Comparison of ENCODE assay signal across 23 cellular contexts in the genomic region with DNA sequence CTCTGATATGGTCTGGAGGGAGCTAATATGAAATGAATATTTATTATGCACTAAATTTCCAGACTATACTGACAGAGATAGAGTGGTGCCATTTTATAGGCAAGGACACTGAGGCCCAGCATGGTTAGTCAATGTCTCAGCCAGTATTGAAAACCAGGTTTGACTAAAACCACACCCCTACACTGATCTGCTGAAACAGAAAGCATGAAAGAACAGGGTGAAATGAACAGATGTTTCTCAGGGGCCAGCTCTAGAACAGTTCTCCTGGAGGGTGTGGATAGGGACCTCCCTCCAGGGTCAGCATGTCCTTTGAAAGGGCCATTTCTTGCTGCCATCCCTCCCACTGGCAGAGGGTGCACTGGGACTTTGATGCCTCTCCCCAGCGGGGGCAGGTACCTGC.
DNase-seq lines count a peak whose midpoint lies in the region; ATAC-seq and TF ChIP-seq lines count a peak whose summit lies in the region.
"Had no signal": no experiment of that assay in that cellular context is flagged by ENCODE, and none has a peak within 500 bp of the region (broad histone marks: within the 10 kb centered on the region; RNA-seq: fewer than 3 reads in every experiment).

No MANE protein-coding gene starts in this region.

- ATAC-seq in GM18868 (IDR thresholded peaks at IDR 0.05; ENCODE audit: unreplicated experiment) (peak; percentile 46), GM21390 (IDR thresholded peaks at IDR 0.05; ENCODE audit: unreplicated experiment) (peak; percentile 85), HG02798 (IDR thresholded peaks at IDR 0.05; ENCODE audit: poor library complexity, unreplicated experiment) (peak; percentile 76), mucosa of descending colon (no peak)
- ATAC-seq: activated CD8-positive, alpha-beta T cell treated with anti-CD3 and anti-CD28 coated beads for 36 hours; lower lobe of right lung; right lobe of liver had no signal

- no peaks in the 10 kb centered on the region for H4K20me1 ChIP-seq in MM.1S (ENCODE audit: insufficient read depth, low read length)
- H4K20me1 ChIP-seq: BLaER1 treated with 17β-estradiol and CSF1 and Interleukin-3, amounts not matched to agents 10 nM and 100 nM had no signal

- H3K27me3 ChIP-seq in MM.1S (replicated peaks; ENCODE audit: insufficient read depth, low read length) (no peaks in the 10 kb centered on the region), uterus (no peaks in the 10 kb centered on the region)
- H3K27me3 ChIP-seq: BLaER1 treated with 17β-estradiol and CSF1 and Interleukin-3, amounts not matched to agents 10 nM and 100 nM; neural progenitor cell; right lobe of liver; SJCRH30; tibial artery had no signal

- H3F3A ChIP-seq in MM.1S (ENCODE audit: insufficient read depth, low read length), result no peaks in the 10 kb centered on the region

- H2AFZ ChIP-seq in MM.1S (ENCODE audit: low read length), result no peak overlapping the region
- H2AFZ ChIP-seq: neural progenitor cell had no signal

- intact Hi-C loops in mucosa of descending colon (cut with DNase I, micrococcal nuclease) (no loop called here), uterus (cut with DNase I; ENCODE audit: low total_unique reads) (no loop called here)

- H3K36me3 ChIP-seq in MM.1S (replicated peaks; ENCODE audit: insufficient read depth, low read length) (no peaks in the 10 kb centered on the region), mucosa of descending colon (ENCODE audit: low read depth) (no peaks in the 10 kb centered on the region), uterus (no peaks in the 10 kb centered on the region)
- H3K36me3 ChIP-seq: BLaER1 treated with 17β-estradiol and CSF1 and Interleukin-3, amounts not matched to agents 10 nM and 100 nM; lower lobe of right lung; neural progenitor cell; right lobe of liver; SJCRH30; tibial artery had no signal

- DNase-seq in MM.1S (peak; percentile 10), NCI-H1694 treated with DMSO at 0.1 percent for 48 hours (lab: John Stamatoyannopoulos, UW) (no peak), NCI-H146 treated with DMSO at 0.1 percent for 48 hours (lab: John Stamatoyannopoulos, UW; ENCODE audit: unreplicated experiment) (no peak), mucosa of descending colon (no peak), uterus (no peak)
- DNase-seq: activated CD8-positive, alpha-beta T cell treated with anti-CD3 and anti-CD28 coated beads for 36 hours; activated naive CD4-positive, alpha-beta T cell; activated T-cell treated with anti-CD3 and anti-CD28 coated beads for 4 hours; EL; H7; kidney; lower lobe of right lung; NCI-H187 treated with DMSO at 0.1 percent for 48 hours; NCI-H526; posterior cingulate gyrus; right lobe of liver; SJCRH30; tibial artery had no signal

- no peak overlapping the region for H3K27ac ChIP-seq in MM.1S (ENCODE audit: low read length)
- H3K27ac ChIP-seq in uterus, result no peak overlapping the region
- H3K27ac ChIP-seq: BLaER1 treated with 17β-estradiol and CSF1 and Interleukin-3, amounts not matched to agents 10 nM and 100 nM; lower lobe of right lung; neural progenitor cell; right lobe of liver; SJCRH30; tibial artery had no signal

- no peaks in the 10 kb centered on the region for H3K9me2 ChIP-seq in MM.1S (replicated peaks; ENCODE audit: insufficient read depth, low read length)

- no peak for TF ChIP-seq POLR2A in uterus (IDR thresholded peaks at IDR 0.05)

- no peak overlapping the region for H3K4me3 ChIP-seq in MM.1S (ENCODE audit: low read length)
- no peak overlapping the region for H3K4me3 ChIP-seq in mucosa of descending colon
- H3K4me3 ChIP-seq in uterus, result no peak overlapping the region
- H3K4me3 ChIP-seq: BLaER1 treated with 17β-estradiol and CSF1 and Interleukin-3, amounts not matched to agents 10 nM and 100 nM; lower lobe of right lung; neural progenitor cell; right lobe of liver; SJCRH30; tibial artery had no signal

- H3K9me3 ChIP-seq in MM.1S (replicated peaks; ENCODE audit: insufficient read depth, low read length) (no peaks in the 10 kb centered on the region), mucosa of descending colon (no peaks in the 10 kb centered on the region), uterus (no peaks in the 10 kb centered on the region)
- H3K9me3 ChIP-seq: BLaER1 treated with 17β-estradiol and CSF1 and Interleukin-3, amounts not matched to agents 10 nM and 100 nM; lower lobe of right lung; right lobe of liver; SJCRH30; tibial artery had no signal

- H3K4me2 ChIP-seq in MM.1S (ENCODE audit: low read depth, low read length), result no peak overlapping the region
- H3K4me2 ChIP-seq: BLaER1 treated with 17β-estradiol and CSF1 and Interleukin-3, amounts not matched to agents 10 nM and 100 nM; neural progenitor cell had no signal

- no peaks in the 10 kb centered on the region for H3K79me2 ChIP-seq in MM.1S (ENCODE audit: low read length)

- TF ChIP-seq CTCF in MM.1S (IDR thresholded peaks at IDR 0.05; ENCODE audit: low read length) (no peak), mucosa of descending colon (IDR thresholded peaks at IDR 0.05) (no peak), uterus (IDR thresholded peaks at IDR 0.05) (no peak)

- no peak overlapping the region for H3K9ac ChIP-seq in MM.1S (ENCODE audit: low read length)
- H3K9ac ChIP-seq: BLaER1 treated with 17β-estradiol and CSF1 and Interleukin-3, amounts not matched to agents 10 nM and 100 nM; neural progenitor cell had no signal

- H3K4me1 ChIP-seq in MM.1S (ENCODE audit: low read length) (no peaks in the 10 kb centered on the region), mucosa of descending colon (ENCODE audit: low read depth) (no peaks in the 10 kb centered on the region), uterus (no peaks in the 10 kb centered on the region)
- H3K4me1 ChIP-seq: BLaER1 treated with 17β-estradiol and CSF1 and Interleukin-3, amounts not matched to agents 10 nM and 100 nM; lower lobe of right lung; right lobe of liver; SJCRH30; tibial artery had no signal
